ENCODE assay signal across 29 cellular contexts in genomic region chr1:76872944-76873343, GRCh38. TPM values are rescaled to one million over a fixed set of nuclear protein-coding genes. Genes with fewer than 3 reads are reported as not detected.
A peak's percentile ranks its signal among the peaks of the same experiment; 100 is the strongest.
DNase-seq lines count a peak whose midpoint lies in the region; ATAC-seq, FAIRE-seq and TF ChIP-seq lines count a peak whose summit lies in the region.
"Had no signal": no experiment of that assay in that cellular context is flagged by ENCODE, and none has a peak within 500 bp of the region (broad histone marks: within the 10 kb centered on the region; RNA-seq: fewer than 3 reads in every experiment).

No MANE protein-coding gene starts in this region.

- no TSS peak for BruUV-seq in K562 (replicated peaks; lab: Mats Ljungman, UMichigan)

- CTCF ChIA-PET in HEK293 (lab: Yijun Ruan, JAX) (interaction anchor here (1.0 kb wide), 1 partner anchor 439 kb away, joined by 3 read pairs; no protein-coding TSS in a partner anchor), K562 (lab: Yijun Ruan, JAX; ENCODE audit: low intra/inter-chr PET ratio) (no interaction called here)

- no peak overlapping the region for H3K27ac ChIP-seq in HEK293 (ENCODE audit: extremely low read depth, low read depth, low read length)
- peak overlapping the region; percentile 96 for H3K27ac ChIP-seq in WERI-Rb-1
- H3K27ac ChIP-seq in K562 (ENCODE audit: extremely low read depth, low read depth, low read length) = no peak overlapping the region
- H3K27ac ChIP-seq: BLaER1 had no signal

- H3K4me2 ChIP-seq in K562 (ENCODE audit: insufficient read depth, low read length) = no peak overlapping the region
- H3K4me2 ChIP-seq: BLaER1 had no signal

- H3K27me3 ChIP-seq in WERI-Rb-1 (ENCODE audit: insufficient read depth, low read depth, severe bottlenecking) (no peaks in the 10 kb centered on the region), K562 (ENCODE audit: control insufficient read depth in 2 of 2, insufficient read depth in 2 of 2, low read length in 2 of 2) (peaks cover 0 to 11% of the 10 kb centered on the region in 2 experiments; a peak in 2 of 5 replicates)
- H3K27me3 ChIP-seq: BE2C, BLaER1 had no signal

- H3K9ac ChIP-seq in K562 (ENCODE audit: insufficient read depth in 1 of 2, low read depth in 2 of 2, low read length in 2 of 2) = no peak overlapping the region
- H3K9ac ChIP-seq: BLaER1 had no signal

- POLR2A ChIA-PET in HEK293 (lab: Yijun Ruan, JAX) (no interaction called here), K562 (lab: Yijun Ruan, JAX) (no interaction called here)

- TF ChIP-seq CTCF in HEK293 (tag by site-specific recombination; IDR thresholded peaks at IDR 0.05) (no peak), WERI-Rb-1 (IDR thresholded peaks at IDR 0.05; ENCODE audit: low read depth, low read length) (no peak), K562 (IDR thresholded peaks at IDR 0.05 in 2 of 3, conservative IDR thresholded peaks at IDR 0.05 in 1 of 3; ENCODE audit: insufficient read depth in 2 of 3, low read depth in 1 of 3, low read length in 3 of 3) (no peak)

- in situ Hi-C loops in K562 (cut with MboI) = no loop called here

- no peaks in the 10 kb centered on the region for H3K79me2 ChIP-seq in K562 (ENCODE audit: control insufficient read depth, insufficient read depth, low read length)

- H3K9me3 ChIP-seq in HEK293 (ENCODE audit: control insufficient read depth, insufficient read depth, low read depth, low read length) (no peaks in the 10 kb centered on the region), WERI-Rb-1 (ENCODE audit: severe bottlenecking) (no peaks in the 10 kb centered on the region), K562 (replicated peaks; ENCODE audit: control insufficient read depth, insufficient read depth, low read depth, low read length) (no peaks in the 10 kb centered on the region)
- H3K9me3 ChIP-seq: BE2C had no signal

- TF ChIP-seq POLR2A in K562 (conservative IDR thresholded peaks at IDR 0.05) = no peak

- no peak overlapping the region for H2AFZ ChIP-seq in K562 (ENCODE audit: low read depth, low read length)

- DNase-seq in WERI-Rb-1 (no peak), K562 (ENCODE audit: extremely low read depth in 1 of 4, low spot score in 3 of 4) (no peak), inferior parietal cortex (ENCODE audit: extremely low spot score) (no peak), NCI-H1092 treated with DMSO at 0.1 percent for 48 hours (lab: John Stamatoyannopoulos, UW) (no peak)
- no peak for DNase-seq in stimulated activated CD8-positive, alpha-beta memory T cell treated with anti-CD3 and anti-CD28 coated beads, Interleukin-4, amount 100 ng/mL, for 48 hours
- DNase-seq: 8988T; ACHN; BE2C; C1 segment of cervical spinal cord; CD4-positive, alpha-beta memory T cell; CD4-positive, CD25-positive, alpha-beta regulatory T cell; CD8-positive, alpha-beta memory T cell; COR-L47; DMS 273 treated with DMSO at 0.1 percent for 48 hours; DMS153; DMS53; DMS79; DND-41; EL; GDM1 had no signal

- intact Hi-C loops in K562 (cut with micrococcal nuclease) = no loop called here

- H3K36me3 ChIP-seq in HEK293 (ENCODE audit: control insufficient read depth in 2 of 2, insufficient read depth in 1 of 2, low read length in 2 of 2) (no peaks in the 10 kb centered on the region), WERI-Rb-1 (peaks cover 95% of the 10 kb centered on the region), K562 (ENCODE audit: control insufficient read depth, insufficient read depth, low read length) (no peaks in the 10 kb centered on the region)
- H3K36me3 ChIP-seq: BE2C, BLaER1 had no signal

- H3K9me1 ChIP-seq in K562 (ENCODE audit: control insufficient read depth, insufficient read depth, low read length) = no peaks in the 10 kb centered on the region

- no peak for TF ChIP-seq RAD21 in K562 (CRISPR knock-in tag; conservative IDR thresholded peaks at IDR 0.05 in 1 of 2, IDR thresholded peaks at IDR 0.05 in 1 of 2)

- H3K4me1 ChIP-seq in HEK293 (ENCODE audit: control insufficient read depth, insufficient read depth, low read length) = no peaks in the 10 kb centered on the region
- H3K4me1 ChIP-seq in K562 (replicated peaks in 1 of 2; ENCODE audit: control insufficient read depth in 2 of 2, insufficient read depth in 2 of 2, low read length in 2 of 2) = peaks cover 0 to 12% of the 10 kb centered on the region in 2 experiments; a peak in 2 of 5 replicates
- H3K4me1 ChIP-seq: BE2C, BLaER1 had no signal

- ATAC-seq in K562 = no peak
- ATAC-seq: GM12878 had no signal

- H3K4me3 ChIP-seq in HEK293 (ENCODE audit: low read depth, low read length) (no peak overlapping the region), WERI-Rb-1 (ENCODE audit: low read depth, low read length) (peak overlapping the region; percentile 55; the same call in 1 of the 2 replicates), K562 (no peak overlapping the region)
- H3K4me3 ChIP-seq: BLaER1, GM12878 had no signal

- TF ChIP-seq EP300 in K562 (IDR thresholded peaks at IDR 0.05; ENCODE audit: low read length) = no peak

- no peak for FAIRE-seq in K562 (lab: Jason Lieb, UNC)
- FAIRE-seq: A204.1, GM12878, GM12892, GM18507 had no signal

- H4K20me1 ChIP-seq in K562 (replicated peaks; ENCODE audit: control insufficient read depth, insufficient read depth, low read length) = no peaks in the 10 kb centered on the region
- H4K20me1 ChIP-seq: BLaER1 had no signal

TF ChIP-seq in HEK293, 187 proteins besides CTCF, POLR2A, EP300 and RAD21 (continues in another document):
- peak; percentile 91 for TF ChIP-seq ZNF623 (tag by site-specific recombination; IDR thresholded peaks at IDR 0.05)

TF ChIP-seq in K562, 482 proteins besides CTCF, POLR2A, EP300 and RAD21:
- TF ChIP-seq HMG20B (CRISPR knock-in tag; IDR thresholded peaks at IDR 0.05) (no peak), TFE3 (CRISPR knock-in tag; IDR thresholded peaks at IDR 0.05) (no peak), SREBF1 (IDR thresholded peaks at IDR 0.05; ENCODE audit: borderline replicate concordance, low read depth, low read length) (no peak), MECOM (CRISPR knock-in tag; IDR thresholded peaks at IDR 0.05) (no peak), RBM25 (IDR thresholded peaks at IDR 0.05; ENCODE audit: low read depth, low read length, severe bottlenecking) (peak; percentile 70), KDM4B (IDR thresholded peaks at IDR 0.05; ENCODE audit: borderline replicate concordance in 2 of 2, low read depth in 1 of 2) (no peak), HLTF (IDR thresholded peaks at IDR 0.05) (no peak), BHLHE40 (IDR thresholded peaks at IDR 0.05; ENCODE audit: low read length) (no peak)

RNA-seq across cellular contexts. Expression of gene ST6GALNAC5, which starts 5.7 kb away (rescaled TPM):
- total RNA-seq in K562 (2011; cell fraction: chromatin; rRNA removed; ENCODE audit: low replicate concordance) = 0.33 TPM in 1 of 2 replicates, not detected in the other
- total RNA-seq in K562 (2011; cell fraction: nucleolus; rRNA removed) = not detected in 2 replicates
- total RNA-seq in K562 (2011; cell fraction: nucleoplasm; rRNA removed) = not detected in 2 replicates
- total RNA-seq in K562 (2014; rRNA removed) (not detected in 2 replicates), K562 (2014; rRNA removed; fragmentation: Illumina TruSeq; extraction: Trizol) (not detected in 2 replicates), K562 (2015; rRNA removed; fragmentation: Illumina TruSeq; extraction: Trizol) (not detected in 2 replicates), K562 (2021) (0.04 TPM in 1 of 2 replicates, not detected in the other)
- polyA plus RNA-seq in K562 (2011; rRNA removed) (0.14 TPM in 1 of 2 replicates, not detected in the other), K562 (2014; fragmentation: Illumina TruSeq; extraction: Trizol) (not detected in 2 replicates), K562 (2014; fragmentation: Nextera tagmentation; extraction: Ambion mirVana) (not detected), K562 (2014; rRNA removed) (not detected in 2 replicates)
- 0.27 TPM in 1 of 2 replicates, not detected in the other for polyA plus RNA-seq in K562 (2011; cell fraction: cytosol; rRNA removed)
- polyA plus RNA-seq in K562 (2011; cell fraction: nucleus; rRNA removed) = not detected in 2 replicates
- 0.12 TPM in 1 of 2 replicates, not detected in the other for polyA plus RNA-seq in K562 (2012)
- 0.18 TPM in 1 of 2 replicates, not detected in the other for polyA minus RNA-seq in K562 (2011; rRNA and poly(A)+ RNA removed)
- not detected in 2 replicates for polyA minus RNA-seq in K562 (2011; cell fraction: cytosol; rRNA and poly(A)+ RNA removed)
- polyA minus RNA-seq in K562 (2011; cell fraction: nucleus; rRNA and poly(A)+ RNA removed) = not detected in 2 replicates
- total RNA-seq: A673; CD4-positive, alpha-beta memory T cell; CD4-positive, CD25-positive, alpha-beta regulatory T cell; CD8-positive, alpha-beta memory T cell; G401 had no signal
- polyA plus RNA-seq: CD14-positive monocyte; CD8-positive, alpha-beta memory T cell had no signal
